ENCODE assay signal across 8 cellular contexts in the genomic region with DNA sequence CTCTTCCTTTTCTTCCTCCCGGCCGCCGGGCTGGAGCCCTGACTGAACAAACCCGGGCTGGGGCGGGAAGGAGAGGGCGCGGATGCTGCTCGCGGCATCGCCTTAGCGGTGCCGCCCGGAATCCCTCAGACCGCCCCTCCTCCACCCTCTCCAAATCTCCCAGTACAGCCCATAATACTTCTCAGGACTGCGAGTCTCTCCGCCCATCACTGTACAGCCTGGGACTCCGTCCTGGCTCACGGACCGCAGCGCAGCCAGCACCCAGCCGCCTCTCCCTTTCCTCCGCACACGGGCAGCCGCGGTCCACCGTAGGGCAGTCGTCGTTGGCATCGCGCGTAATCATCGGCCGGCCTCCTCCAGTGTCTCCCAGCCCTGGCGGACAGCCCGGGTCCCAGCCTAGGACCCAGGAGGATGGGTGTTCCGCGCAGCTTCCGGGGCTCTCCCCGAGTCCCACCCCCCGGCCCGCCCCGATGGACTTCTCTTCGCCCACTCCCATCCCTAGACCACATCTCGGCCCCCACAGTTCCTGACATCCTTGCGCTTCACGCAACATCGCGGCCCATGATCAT. TPM values are rescaled to one million over a fixed set of nuclear protein-coding genes. Genes with fewer than 3 reads are reported as not detected.
DNase-seq lines count a peak whose midpoint lies in the region; ATAC-seq and TF ChIP-seq lines count a peak whose summit lies in the region.
"Not testable (repeated sequence)": the region's sequence is repeated elsewhere in the genome, so short reads cannot be mapped to it uniquely, and the experiment has no call there.

No MANE protein-coding gene starts in this region.

- H3K27ac ChIP-seq in BLaER1: not testable (repeated sequence)
- H3K27ac ChIP-seq in ascending aorta: peak overlapping the region; percentile 72 to 76

- not testable (repeated sequence) for H3K4me2 ChIP-seq in BLaER1

- TF ChIP-seq CTCF in ascending aorta (IDR thresholded peaks at IDR 0.05); fibroblast of villous mesenchyme (IDR thresholded peaks at IDR 0.05; ENCODE audit: insufficient read depth, low read depth, low read length): not testable (repeated sequence)

- not testable (repeated sequence) for H3K4me1 ChIP-seq in BLaER1; ascending aorta; mononuclear cell (ENCODE audit: insufficient read depth, low read length)

- not testable (repeated sequence) for H3K36me3 Mint-ChIP-seq in T-cell; stimulated activated memory B cell treated with anti-CD40 and anti-IgM and Interleukin-4, amounts not matched to agents 10 μg/mL and 1 μg/mL and 100 μg/mL, for 72 hours

- H3K4me3 ChIP-seq in BLaER1 (peak overlapping the region; percentile 62), ascending aorta (peak overlapping the region; percentile 40 to 61), fibroblast of villous mesenchyme (ENCODE audit: low read depth, low read length) (peak overlapping the region; percentile 44), mononuclear cell (ENCODE audit: low read length) (peak overlapping the region; percentile 16)

- H3K4me3 Mint-ChIP-seq in T-cell: peak overlapping the region; percentile 81 to 96 (median 92)
- H3K4me3 Mint-ChIP-seq in stimulated activated memory B cell treated with anti-CD40 and anti-IgM and Interleukin-4, amounts not matched to agents 10 μg/mL and 1 μg/mL and 100 μg/mL, for 72 hours: peak overlapping the region; percentile 92

- H4K20me1 ChIP-seq in BLaER1: not testable (repeated sequence)

- not testable (repeated sequence) for H3K4me1 Mint-ChIP-seq in T-cell; stimulated activated memory B cell treated with anti-CD40 and anti-IgM and Interleukin-4, amounts not matched to agents 10 μg/mL and 1 μg/mL and 100 μg/mL, for 72 hours

- ATAC-seq in GM21381 (IDR thresholded peaks at IDR 0.05; ENCODE audit: unreplicated experiment) (peak; percentile 5), HG03280 (IDR thresholded peaks at IDR 0.05; ENCODE audit: unreplicated experiment) (peak; percentile 1), T-cell (replicated peaks in 1 of 4) (peak in 3 of 4 experiments; percentile 0 to 1 (median 0))
- ATAC-seq in stimulated activated memory B cell treated with anti-CD40 and anti-IgM and Interleukin-4, amounts not matched to agents 10 μg/mL and 1 μg/mL and 100 μg/mL, for 72 hours: peak; percentile 0

- H3K9ac ChIP-seq in BLaER1: not testable (repeated sequence)

- not testable (repeated sequence) for H3K27me3 ChIP-seq in BLaER1; ascending aorta; mononuclear cell (ENCODE audit: insufficient read depth, low read length)

- CTCF ChIA-PET in T-cell (lab: Charles Lee): not testable (repeated sequence)

- not testable (repeated sequence) for H3K27me3 Mint-ChIP-seq in T-cell; stimulated activated memory B cell treated with anti-CD40 and anti-IgM and Interleukin-4, amounts not matched to agents 10 μg/mL and 1 μg/mL and 100 μg/mL, for 72 hours

- POLR2A ChIA-PET in T-cell (lab: Charles Lee): not testable (repeated sequence)

- not testable (repeated sequence) for H3K27ac Mint-ChIP-seq in T-cell
- H3K27ac Mint-ChIP-seq in stimulated activated memory B cell treated with anti-CD40 and anti-IgM and Interleukin-4, amounts not matched to agents 10 μg/mL and 1 μg/mL and 100 μg/mL, for 72 hours: peak overlapping the region; percentile 79

- H3K9me3 ChIP-seq in BLaER1; ascending aorta; mononuclear cell (ENCODE audit: low read depth, low read length): not testable (repeated sequence)

- H3K36me3 ChIP-seq in BLaER1, ascending aorta: not testable (repeated sequence)

- DNase-seq in T-cell; ascending aorta (ENCODE audit: low spot score in 2 of 2); fibroblast of villous mesenchyme (ENCODE audit: low read depth): not testable (repeated sequence)

- not testable (repeated sequence) for H3K9me3 Mint-ChIP-seq in T-cell; stimulated activated memory B cell treated with anti-CD40 and anti-IgM and Interleukin-4, amounts not matched to agents 10 μg/mL and 1 μg/mL and 100 μg/mL, for 72 hours

- intact Hi-C loops in ascending aorta (cut with DNase I): not testable (repeated sequence)

RNA-seq across cellular contexts. Expression of a gene that starts 0.4 kb away (rescaled TPM):
- total RNA-seq in T-cell (10 to 100 TPM; 11.1 to 23.2 (median 19.1) TPM), ascending aorta (18.6 TPM), fibroblast of villous mesenchyme (15.1 and 22.2 TPM in 2 replicates), mononuclear cell (10.6 TPM)

RNA-seq across cellular contexts. Expression of a gene that starts 1.1 kb away (rescaled TPM):
- total RNA-seq in T-cell: 1 to 10 TPM in 1 of 5 donors, under 1 TPM in 3, not detected in 1; 0.56 to 1.2 (median 0.67) TPM
- total RNA-seq in ascending aorta: not detected
- total RNA-seq in fibroblast of villous mesenchyme: 0.97 and 5.2 TPM in 2 replicates
- 0.42 TPM for total RNA-seq in mononuclear cell
